18 cellular contexts compared by ENCODE assay signal in the genomic region with DNA sequence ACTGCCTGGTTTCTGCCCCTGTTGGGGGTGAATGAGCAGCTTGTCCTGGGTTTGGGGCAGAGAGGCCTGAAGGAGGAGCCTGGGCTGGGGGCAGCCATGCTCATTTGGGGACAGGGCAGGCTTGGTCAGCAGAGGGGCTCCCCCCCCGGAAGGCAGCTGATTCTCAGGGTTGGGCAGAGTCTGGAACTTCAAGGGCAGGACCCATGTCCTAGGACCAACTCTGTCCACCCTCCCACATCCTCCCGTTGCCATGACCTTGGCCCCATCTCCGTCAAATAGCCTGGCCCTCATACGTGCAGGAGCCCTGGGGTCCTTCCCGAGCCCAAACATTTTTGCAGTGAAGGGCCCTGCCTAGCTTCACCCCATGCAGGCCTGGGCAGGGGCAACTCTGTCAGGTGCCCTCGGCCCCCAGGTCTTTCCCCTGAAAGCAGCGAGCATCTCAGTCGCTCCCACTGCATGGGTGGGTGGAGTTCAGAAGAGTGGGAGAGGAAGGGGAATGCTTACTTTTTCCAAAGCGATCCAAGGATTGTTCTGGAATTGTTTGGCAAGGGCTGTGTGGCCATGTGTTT. TPM values are rescaled to one million over a fixed set of nuclear protein-coding genes. Genes with fewer than 3 reads are reported as not detected.
DNase-seq lines count a peak whose midpoint lies in the region; ATAC-seq and TF ChIP-seq lines count a peak whose summit lies in the region.
"Had no signal": no experiment of that assay in that cellular context is flagged by ENCODE, and none has a peak within 500 bp of the region (broad histone marks: within the 10 kb centered on the region; RNA-seq: fewer than 3 reads in every experiment).

No MANE protein-coding gene starts in this region.

- no peak for DNase-seq in natural killer cell treated with Interleukin-12 subunit alpha and Interleukin-12 subunit beta and Interleukin-15 and Interleukin-18, amount 100 ng/mL, for 72 hours (ENCODE audit: low spot score)
- DNase-seq in natural killer cell = no peak
- no peak for DNase-seq in psoas muscle
- no peak for DNase-seq in left cardiac atrium
- DNase-seq in activated CD4-positive, alpha-beta T cell treated with anti-CD3 and anti-CD28 coated beads, Interleukin-2, amount 50 U/mL, for 1 hour = no peak
- no peak for DNase-seq in activated naive CD8-positive, alpha-beta T cell treated with anti-CD3 and anti-CD28 coated beads, Interleukin-2, amount 50 U/mL, for 24 hours
- DNase-seq: 8988T; CD8-positive, alpha-beta memory T cell; GDM1; MG63; NCI-H1048; NCI-H1417 treated with DMSO at 0.1 percent for 48 hours; NCI-H187; NCI-H446; OCI-M1; SIG-M5 had no signal

- H3K4me3 Mint-ChIP-seq in natural killer cell treated with Interleukin-12 subunit alpha and Interleukin-12 subunit beta and Interleukin-15 and Interleukin-18, amount 100 ng/mL, for 72 hours = no peak overlapping the region
- H3K4me3 Mint-ChIP-seq in natural killer cell = no peak overlapping the region
- no peak overlapping the region for H3K4me3 Mint-ChIP-seq in dendritic cell treated with granulocyte-macrophage colony-stimulating factor and Interleukin-4, amounts not matched to agents 40 ng/mL and 50 ng/mL, for 4 days
- H3K4me3 Mint-ChIP-seq in activated naive CD8-positive, alpha-beta T cell treated with anti-CD3 and anti-CD28 coated beads, Interleukin-2, amount 50 U/mL, for 24 hours = no peak overlapping the region
- H3K4me3 Mint-ChIP-seq: CD8-positive, alpha-beta memory T cell had no signal

- 52 to 64% (median 63%) methylated on average over 9 of the region's 9 CpGs for WGBS in psoas muscle, 3 donors

- H3K27me3 Mint-ChIP-seq in natural killer cell treated with Interleukin-12 subunit alpha and Interleukin-12 subunit beta and Interleukin-15 and Interleukin-18, amount 100 ng/mL, for 72 hours = peaks cover 2% of the 10 kb centered on the region in 2 donors
- H3K27me3 Mint-ChIP-seq in natural killer cell (ENCODE audit: low read depth in 2 of 2) = peaks cover 0 to 3% of the 10 kb centered on the region in 2 donors
- H3K27me3 Mint-ChIP-seq in dendritic cell treated with granulocyte-macrophage colony-stimulating factor and Interleukin-4, amounts not matched to agents 40 ng/mL and 50 ng/mL, for 4 days = peaks cover 31% of the 10 kb centered on the region
- peaks cover 3% of the 10 kb centered on the region for H3K27me3 Mint-ChIP-seq in activated naive CD8-positive, alpha-beta T cell treated with anti-CD3 and anti-CD28 coated beads, Interleukin-2, amount 50 U/mL, for 24 hours

- H3K4me1 ChIP-seq in psoas muscle = no peaks in the 10 kb centered on the region

- H3K27me3 ChIP-seq in psoas muscle (ENCODE audit: insufficient read depth in 3 of 3, low read length in 2 of 3) = no peaks in the 10 kb centered on the region
- H3K27me3 ChIP-seq: MG63 had no signal

- peak; percentile 4 to 7 for ATAC-seq in natural killer cell treated with Interleukin-12 subunit alpha and Interleukin-12 subunit beta and Interleukin-15 and Interleukin-18, amount 100 ng/mL, for 72 hours
- ATAC-seq in natural killer cell = no peak
- ATAC-seq in psoas muscle = peak in 3 of 4 donors; percentile 6 to 18 (median 14)
- ATAC-seq in left cardiac atrium = no peak
- no peak for ATAC-seq in activated naive CD8-positive, alpha-beta T cell treated with anti-CD3 and anti-CD28 coated beads, Interleukin-2, amount 50 U/mL, for 24 hours

- H3K27ac ChIP-seq in psoas muscle = no peak overlapping the region

- H3K9me3 ChIP-seq in psoas muscle = no peaks in the 10 kb centered on the region
- H3K9me3 ChIP-seq: MG63 had no signal

- intact Hi-C loops in natural killer cell (cut with micrococcal nuclease) = no loop called here
- intact Hi-C loops in dendritic cell treated with granulocyte-macrophage colony-stimulating factor and Interleukin-4, amounts not matched to agents 40 ng/mL and 50 ng/mL, for 4 days (cut with micrococcal nuclease) = no loop called here
- intact Hi-C loops in psoas muscle (cut with DNase I) = no loop called here
- intact Hi-C loops in left cardiac atrium (cut with DNase I) = no loop called here

- H3K4me3 ChIP-seq in psoas muscle = no peak overlapping the region
- H3K4me3 ChIP-seq: K562, MG63 had no signal

- no peaks in the 10 kb centered on the region for H3K36me3 ChIP-seq in psoas muscle (ENCODE audit: insufficient read depth in 1 of 2, low read depth in 1 of 2)
- H3K36me3 ChIP-seq: MG63 had no signal

- H3K36me3 Mint-ChIP-seq in natural killer cell treated with Interleukin-12 subunit alpha and Interleukin-12 subunit beta and Interleukin-15 and Interleukin-18, amount 100 ng/mL, for 72 hours = no peaks in the 10 kb centered on the region
- H3K36me3 Mint-ChIP-seq in natural killer cell = no peaks in the 10 kb centered on the region
- no peaks in the 10 kb centered on the region for H3K36me3 Mint-ChIP-seq in dendritic cell treated with granulocyte-macrophage colony-stimulating factor and Interleukin-4, amounts not matched to agents 40 ng/mL and 50 ng/mL, for 4 days (ENCODE audit: low read depth)
- no peaks in the 10 kb centered on the region for H3K36me3 Mint-ChIP-seq in activated naive CD8-positive, alpha-beta T cell treated with anti-CD3 and anti-CD28 coated beads, Interleukin-2, amount 50 U/mL, for 24 hours (ENCODE audit: low read depth)
- H3K36me3 Mint-ChIP-seq: CD8-positive, alpha-beta memory T cell had no signal

- no peak for TF ChIP-seq CTCF in natural killer cell (IDR thresholded peaks at IDR 0.05)
- TF ChIP-seq CTCF in psoas muscle (IDR thresholded peaks at IDR 0.05) = no peak

- no peak overlapping the region for H3K27ac Mint-ChIP-seq in natural killer cell treated with Interleukin-12 subunit alpha and Interleukin-12 subunit beta and Interleukin-15 and Interleukin-18, amount 100 ng/mL, for 72 hours
- H3K27ac Mint-ChIP-seq in natural killer cell = no peak overlapping the region
- H3K27ac Mint-ChIP-seq in dendritic cell treated with granulocyte-macrophage colony-stimulating factor and Interleukin-4, amounts not matched to agents 40 ng/mL and 50 ng/mL, for 4 days = peak overlapping the region; percentile 4
- H3K27ac Mint-ChIP-seq in activated naive CD8-positive, alpha-beta T cell treated with anti-CD3 and anti-CD28 coated beads, Interleukin-2, amount 50 U/mL, for 24 hours = no peak overlapping the region
- H3K27ac Mint-ChIP-seq: CD8-positive, alpha-beta memory T cell had no signal

- no peaks in the 10 kb centered on the region for H3K4me1 Mint-ChIP-seq in natural killer cell treated with Interleukin-12 subunit alpha and Interleukin-12 subunit beta and Interleukin-15 and Interleukin-18, amount 100 ng/mL, for 72 hours (ENCODE audit: low read depth in 2 of 2)
- H3K4me1 Mint-ChIP-seq in natural killer cell = no peaks in the 10 kb centered on the region
- H3K4me1 Mint-ChIP-seq in dendritic cell treated with granulocyte-macrophage colony-stimulating factor and Interleukin-4, amounts not matched to agents 40 ng/mL and 50 ng/mL, for 4 days (ENCODE audit: low read depth) = peaks cover 9% of the 10 kb centered on the region
- H3K4me1 Mint-ChIP-seq in activated naive CD8-positive, alpha-beta T cell treated with anti-CD3 and anti-CD28 coated beads, Interleukin-2, amount 50 U/mL, for 24 hours = peaks cover 2% of the 10 kb centered on the region

- H3K9me3 Mint-ChIP-seq in natural killer cell treated with Interleukin-12 subunit alpha and Interleukin-12 subunit beta and Interleukin-15 and Interleukin-18, amount 100 ng/mL, for 72 hours = no peaks in the 10 kb centered on the region
- H3K9me3 Mint-ChIP-seq in natural killer cell = no peaks in the 10 kb centered on the region
- no peaks in the 10 kb centered on the region for H3K9me3 Mint-ChIP-seq in dendritic cell treated with granulocyte-macrophage colony-stimulating factor and Interleukin-4, amounts not matched to agents 40 ng/mL and 50 ng/mL, for 4 days
- no peaks in the 10 kb centered on the region for H3K9me3 Mint-ChIP-seq in activated naive CD8-positive, alpha-beta T cell treated with anti-CD3 and anti-CD28 coated beads, Interleukin-2, amount 50 U/mL, for 24 hours
- H3K9me3 Mint-ChIP-seq: CD8-positive, alpha-beta memory T cell had no signal

RNA-seq across cellular contexts. Expression of a gene that starts 32.6 kb away (rescaled TPM):
- 1 to 10 TPM; 8.1 to 9.6 TPM for total RNA-seq in natural killer cell treated with Interleukin-12 subunit alpha and Interleukin-12 subunit beta and Interleukin-15 and Interleukin-18, amount 100 ng/mL, for 72 hours
- total RNA-seq in natural killer cell (10 to 100 TPM; 14.2 to 89.8 (median 50.1) TPM), psoas muscle (100 to 1,000 TPM in 1 of 4 donors, 10 to 100 TPM in 3; 25.7 to 146 (median 39.1) TPM), left cardiac atrium (10 to 100 TPM; 60.2 to 72.0 TPM)
- 10 to 100 TPM; 32.2 to 97.4 (median 52.3) TPM for polyA plus RNA-seq in psoas muscle
- polyA plus RNA-seq: CD8-positive, alpha-beta memory T cell had no signal

Comparison
In these comparisons a context has a peak if more than half of its experiments do, and no peak if none do; other contexts are left out.
1. ATAC-seq: peak in natural killer cell treated with Interleukin-12 subunit alpha and Interleukin-12 subunit beta and Interleukin-15 and Interleukin-18, amount 100 ng/mL, for 72 hours (2 of 2) and psoas muscle (3 of 4); none in natural killer cell (0 of 3), left cardiac atrium (0 of 2) and activated naive CD8-positive, alpha-beta T cell treated with anti-CD3 and anti-CD28 coated beads, Interleukin-2, amount 50 U/mL, for 24 hours (single experiment).